1 cellular context compared by ENCODE assay signal in genomic region chr10:100101526-100102076, GRCh38.
TF ChIP-seq lines count a peak whose summit lies in the region.

No MANE protein-coding gene starts in this region.

TF ChIP-seq in HepG2, 621 proteins besides CTCF, POLR2A, EP300 and RAD21 (continued from another document and continues in another):
- TF ChIP-seq ZNF281 (CRISPR knock-in tag; IDR thresholded peaks at IDR 0.05; ENCODE audit: borderline replicate concordance) (peak; percentile 56; the same call in 1 of the 2 replicates), ZNF816 (CRISPR knock-in tag; IDR thresholded peaks at IDR 0.05; ENCODE audit: borderline replicate concordance) (peak; percentile 84; the same call in 1 of the 2 replicates), CREB3 (CRISPR knock-in tag; IDR thresholded peaks at IDR 0.05) (peak; percentile 72; the same call in 1 of the 2 replicates), TIGD3 (CRISPR knock-in tag; IDR thresholded peaks at IDR 0.05; ENCODE audit: borderline replicate concordance) (no peak), XBP1 (CRISPR knock-in tag; IDR thresholded peaks at IDR 0.05) (peak; percentile 69; the same call in 1 of the 2 replicates), ZNF20 (CRISPR knock-in tag; IDR thresholded peaks at IDR 0.05) (no peak), CEBPG (CRISPR knock-in tag; IDR thresholded peaks at IDR 0.05) (peak; percentile 98), NFYC (CRISPR knock-in tag; IDR thresholded peaks at IDR 0.05) (peak; percentile 91), RCOR2 (CRISPR knock-in tag; IDR thresholded peaks at IDR 0.05) (peak; percentile 95; the same call in 1 of the 2 replicates), ZNF430 (CRISPR knock-in tag; IDR thresholded peaks at IDR 0.05) (peak; percentile 74; the same call in 1 of the 2 replicates), ZNF781 (CRISPR knock-in tag; IDR thresholded peaks at IDR 0.05; ENCODE audit: borderline replicate concordance, not compliant biosample characterization) (no peak), LCORL (IDR thresholded peaks at IDR 0.05) (peak; percentile 78), LCORL (CRISPR knock-in tag; IDR thresholded peaks at IDR 0.05) (peak; percentile 81), ZNF230 (CRISPR knock-in tag; IDR thresholded peaks at IDR 0.05) (0 out of 2 replicates have a peak, but pooled peaks have one; percentile 29), MLXIP (CRISPR knock-in tag; IDR thresholded peaks at IDR 0.05; ENCODE audit: borderline replicate concordance) (no peak; the same call in 1 of the 2 replicates), FOXA3 (CRISPR knock-in tag; IDR thresholded peaks at IDR 0.05) (peak; percentile 99), GABPB1 (CRISPR knock-in tag; IDR thresholded peaks at IDR 0.05) (peak; percentile 59; the same call in 1 of the 2 replicates), HHEX (CRISPR knock-in tag; IDR thresholded peaks at IDR 0.05) (peak; percentile 88), BCLAF1 (IDR thresholded peaks at IDR 0.05) (no peak), SNRNP70 (IDR thresholded peaks at IDR 0.05; ENCODE audit: low read depth, low read length) (no peak), STAT5B (CRISPR knock-in tag; IDR thresholded peaks at IDR 0.05) (no peak), MTF1 (CRISPR knock-in tag; IDR thresholded peaks at IDR 0.05) (no peak), JUNB (CRISPR knock-in tag; IDR thresholded peaks at IDR 0.05; ENCODE audit: borderline replicate concordance) (peak; percentile 84; the same call in 1 of the 2 replicates), ZFP37 (CRISPR knock-in tag; IDR thresholded peaks at IDR 0.05; ENCODE audit: borderline replicate concordance) (peak; percentile 65; the same call in 1 of the 2 replicates), ZXDC (CRISPR knock-in tag; IDR thresholded peaks at IDR 0.05) (no peak), ZNF530 (CRISPR knock-in tag; IDR thresholded peaks at IDR 0.05; ENCODE audit: low read depth) (no peak), KLF13 (CRISPR knock-in tag; IDR thresholded peaks at IDR 0.05) (no peak), ZMYM3 (CRISPR knock-in tag; IDR thresholded peaks at IDR 0.05) (no peak; the same call in 1 of the 2 replicates), ZNF639 (CRISPR knock-in tag; conservative IDR thresholded peaks at IDR 0.05) (peak; percentile 53; the same call in 1 of the 2 replicates), SNAPC4 (CRISPR knock-in tag; IDR thresholded peaks at IDR 0.05) (0 out of 2 replicates have a peak, but pooled peaks have one; percentile 61), ZNF614 (CRISPR knock-in tag; IDR thresholded peaks at IDR 0.05; ENCODE audit: borderline replicate concordance) (peak; percentile 98), DMAP1 (CRISPR knock-in tag; IDR thresholded peaks at IDR 0.05) (peak; percentile 78), ZNF234 (CRISPR knock-in tag; conservative IDR thresholded peaks at IDR 0.05) (no peak), TOPORS (CRISPR knock-in tag; IDR thresholded peaks at IDR 0.05) (no peak), GABPA (IDR thresholded peaks at IDR 0.05; ENCODE audit: low read depth, low read length) (no peak), GABPA (CRISPR knock-in tag; IDR thresholded peaks at IDR 0.05; ENCODE audit: low read depth) (peak; percentile 68), SP140L (CRISPR knock-in tag; IDR thresholded peaks at IDR 0.05; ENCODE audit: borderline replicate concordance) (0 out of 2 replicates have a peak, but pooled peaks have one; percentile 15), ZNF615 (CRISPR knock-in tag; IDR thresholded peaks at IDR 0.05; ENCODE audit: borderline replicate concordance) (no peak), ZNF589 (CRISPR knock-in tag; conservative IDR thresholded peaks at IDR 0.05) (peak; percentile 85; the same call in 1 of the 2 replicates), ZNF550 (CRISPR knock-in tag; IDR thresholded peaks at IDR 0.05; ENCODE audit: borderline replicate concordance) (no peak), CCDC6 (CRISPR knock-in tag; IDR thresholded peaks at IDR 0.05) (no peak), ZNF564 (CRISPR knock-in tag; IDR thresholded peaks at IDR 0.05) (peak; percentile 71; the same call in 1 of the 2 replicates), ZNF772 (CRISPR knock-in tag; IDR thresholded peaks at IDR 0.05) (peak; percentile 75; the same call in 1 of the 2 replicates), ZNF776 (CRISPR knock-in tag; IDR thresholded peaks at IDR 0.05) (no peak)
